2 cellular contexts compared by ENCODE assay signal in genomic region chr10:72315611-72316385, GRCh38.
TF ChIP-seq lines count a peak whose summit lies in the region.

No MANE protein-coding gene starts in this region.

TF ChIP-seq in endothelial cell of umbilical vein, 7 proteins besides CTCF, POLR2A, EP300 and RAD21:
- TF ChIP-seq EZH2 (IDR thresholded peaks at IDR 0.05; ENCODE audit: borderline replicate concordance, low read depth, low read length, severe bottlenecking): no peak

TF ChIP-seq in HEK293T, 16 proteins besides CTCF, POLR2A, EP300 and RAD21:
- TF ChIP-seq BHLHE40 (IDR thresholded peaks at IDR 0.05; ENCODE audit: borderline replicate concordance) (no peak), LEF1 (IDR thresholded peaks at IDR 0.05; ENCODE audit: borderline replicate concordance) (no peak), NFRKB (IDR thresholded peaks at IDR 0.05) (no peak), FOXK2 (IDR thresholded peaks at IDR 0.05) (no peak), ZNF384 (IDR thresholded peaks at IDR 0.05) (no peak), ARNT (IDR thresholded peaks at IDR 0.05) (no peak), FOXM1 (IDR thresholded peaks at IDR 0.05; ENCODE audit: borderline replicate concordance) (no peak), TARDBP (IDR thresholded peaks at IDR 0.05) (no peak), L3MBTL2 (conservative IDR thresholded peaks at IDR 0.05) (no peak), SUZ12 (IDR thresholded peaks at IDR 0.05) (no peak), FOXA1 (IDR thresholded peaks at IDR 0.05) (no peak), PKNOX1 (IDR thresholded peaks at IDR 0.05) (no peak)
